9 cellular contexts compared by ENCODE assay signal in the genomic region with DNA sequence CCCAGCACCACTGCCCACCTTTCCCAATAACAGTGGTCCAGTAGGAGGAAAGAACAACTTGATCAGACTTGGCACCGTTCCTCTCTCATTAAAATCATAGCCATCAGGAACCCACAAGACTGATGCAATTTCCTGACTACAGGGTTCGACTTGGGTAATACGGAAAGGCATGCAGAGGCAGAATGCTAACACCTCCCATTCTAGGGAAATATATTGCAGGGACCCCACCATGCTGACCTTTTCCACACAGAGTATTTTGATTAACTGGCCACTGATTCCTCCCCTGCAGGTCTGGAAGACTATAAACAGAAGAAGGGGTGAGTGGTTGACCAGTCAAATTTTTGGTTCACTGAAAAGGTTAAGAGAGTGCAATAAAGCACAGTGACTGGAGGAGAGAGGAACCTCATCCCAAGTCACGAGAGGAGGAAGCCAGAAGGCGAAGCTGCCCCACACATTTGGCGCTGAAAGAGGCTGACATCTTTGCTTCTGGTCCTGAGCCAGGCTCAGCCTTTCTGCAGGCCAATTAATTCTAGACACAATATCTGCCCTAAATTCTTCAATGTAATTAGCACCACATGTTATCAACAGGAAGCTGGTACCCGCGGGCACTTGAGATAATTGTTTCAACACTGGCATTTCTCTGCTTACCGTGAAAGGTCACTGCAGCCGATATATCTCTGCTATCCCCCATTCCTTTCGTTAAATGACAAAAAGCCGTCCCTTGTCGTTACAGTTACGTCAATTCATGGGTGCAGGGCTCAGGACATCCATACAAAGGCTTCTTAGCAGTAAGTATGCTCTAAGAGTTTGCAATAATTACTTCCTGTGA.
DNase-seq lines count a peak whose midpoint lies in the region; ATAC-seq and TF ChIP-seq lines count a peak whose summit lies in the region.
"Had no signal": no experiment of that assay in that cellular context is flagged by ENCODE, and none has a peak within 500 bp of the region (broad histone marks: within the 10 kb centered on the region; RNA-seq: fewer than 3 reads in every experiment).

No MANE protein-coding gene starts in this region.

- TF ChIP-seq CTCF in lower leg skin (IDR thresholded peaks at IDR 0.05) = no peak

- no peak overlapping the region for H3K4me3 ChIP-seq in lower leg skin (ENCODE audit: low read depth, poor library complexity, severe bottlenecking)

- no peak for DNase-seq in stimulated activated naive CD8-positive, alpha-beta T cell treated with anti-CD3 and anti-CD28 coated beads, Interleukin-15, amount 100 ng/mL, for 72 hours
- no peak for DNase-seq in stimulated activated naive CD8-positive, alpha-beta T cell treated with anti-CD3 and anti-CD28 coated beads, Interleukin-15, Interleukin-2, amounts not matched to agents 100 U/mL and 50 U/mL, for 24 hours
- DNase-seq in globus pallidus (ENCODE audit: low spot score) (peak; percentile 45), lower leg skin (ENCODE audit: low spot score in 2 of 2) (no peak)
- DNase-seq: activated naive CD4-positive, alpha-beta T cell treated with Interleukin-2 at 50 U/mL for 16 hours had no signal

- WGBS in lower leg skin, 2 donors = 43 to 48% methylated on average over 14 of the region's 14 CpGs

- intact Hi-C loops in lower leg skin (cut with DNase I; ENCODE audit: low total_unique reads) = no loop called here

- peak overlapping the region in 1 of 2 donors; percentile 60 for H3K27ac Mint-ChIP-seq in stimulated activated naive CD8-positive, alpha-beta T cell treated with anti-CD3 and anti-CD28 coated beads, Interleukin-15, amount 100 ng/mL, for 72 hours

- peak overlapping the region in 1 of 2 donors; percentile 24 for H3K4me3 Mint-ChIP-seq in stimulated activated naive CD8-positive, alpha-beta T cell treated with anti-CD3 and anti-CD28 coated beads, Interleukin-15, amount 100 ng/mL, for 72 hours

- peak; percentile 20 for ATAC-seq in stimulated activated naive CD8-positive, alpha-beta T cell treated with anti-CD3 and anti-CD28 coated beads, Interleukin-15, amount 100 ng/mL, for 72 hours
- ATAC-seq in stimulated activated naive CD8-positive, alpha-beta T cell treated with anti-CD3 and anti-CD28 coated beads, Interleukin-15, Interleukin-2, amounts not matched to agents 100 U/mL and 50 U/mL, for 24 hours = no peak
- ATAC-seq in SK-N-SH treated with all-trans-retinoic acid at 6 μM for 48 hours = peak; percentile 42
- no peak for ATAC-seq in HG02852 (IDR thresholded peaks at IDR 0.05; ENCODE audit: unreplicated experiment)
- no peak for ATAC-seq in HG03025 (IDR thresholded peaks at IDR 0.05; ENCODE audit: low FRiP score, unreplicated experiment)
- no peak for ATAC-seq in HG02610 (IDR thresholded peaks at IDR 0.05; ENCODE audit: unreplicated experiment)

- no peaks in the 10 kb centered on the region for H3K9me3 Mint-ChIP-seq in stimulated activated naive CD8-positive, alpha-beta T cell treated with anti-CD3 and anti-CD28 coated beads, Interleukin-15, amount 100 ng/mL, for 72 hours

- TF ChIP-seq POLR2A in lower leg skin (IDR thresholded peaks at IDR 0.05) = no peak

- peaks cover 11% of the 10 kb centered on the region for H3K4me1 Mint-ChIP-seq in stimulated activated naive CD8-positive, alpha-beta T cell treated with anti-CD3 and anti-CD28 coated beads, Interleukin-15, amount 100 ng/mL, for 72 hours

- H3K27me3 Mint-ChIP-seq in stimulated activated naive CD8-positive, alpha-beta T cell treated with anti-CD3 and anti-CD28 coated beads, Interleukin-15, amount 100 ng/mL, for 72 hours = peaks cover 24% of the 10 kb centered on the region

TF ChIP-seq in SK-N-SH treated with all-trans-retinoic acid at 6 μM for 48 hours, 23 proteins besides CTCF, POLR2A, EP300 and RAD21:
- TF ChIP-seq, protein P1, sequence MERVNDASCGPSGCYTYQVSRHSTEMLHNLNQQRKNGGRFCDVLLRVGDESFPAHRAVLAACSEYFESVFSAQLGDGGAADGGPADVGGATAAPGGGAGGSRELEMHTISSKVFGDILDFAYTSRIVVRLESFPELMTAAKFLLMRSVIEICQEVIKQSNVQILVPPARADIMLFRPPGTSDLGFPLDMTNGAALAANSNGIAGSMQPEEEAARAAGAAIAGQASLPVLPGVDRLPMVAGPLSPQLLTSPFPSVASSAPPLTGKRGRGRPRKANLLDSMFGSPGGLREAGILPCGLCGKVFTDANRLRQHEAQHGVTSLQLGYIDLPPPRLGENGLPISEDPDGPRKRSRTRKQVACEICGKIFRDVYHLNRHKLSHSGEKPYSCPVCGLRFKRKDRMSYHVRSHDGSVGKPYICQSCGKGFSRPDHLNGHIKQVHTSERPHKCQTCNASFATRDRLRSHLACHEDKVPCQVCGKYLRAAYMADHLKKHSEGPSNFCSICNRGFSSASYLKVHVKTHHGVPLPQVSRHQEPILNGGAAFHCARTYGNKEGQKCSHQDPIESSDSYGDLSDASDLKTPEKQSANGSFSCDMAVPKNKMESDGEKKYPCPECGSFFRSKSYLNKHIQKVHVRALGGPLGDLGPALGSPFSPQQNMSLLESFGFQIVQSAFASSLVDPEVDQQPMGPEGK (CRISPR knock-in tag; IDR thresholded peaks at IDR 0.05; ENCODE audit: borderline replicate concordance) = no peak
- peak; percentile 75 for TF ChIP-seq TCF4 (CRISPR knock-in tag; IDR thresholded peaks at IDR 0.05; ENCODE audit: borderline replicate concordance)
- no peak for TF ChIP-seq ARNTL (CRISPR knock-in tag; IDR thresholded peaks at IDR 0.05; ENCODE audit: borderline replicate concordance, low read depth)
- TF ChIP-seq RARB (CRISPR knock-in tag; IDR thresholded peaks at IDR 0.05) = no peak
- no peak for TF ChIP-seq ZFP3 (CRISPR knock-in tag; IDR thresholded peaks at IDR 0.05)
- TF ChIP-seq, protein P2, sequence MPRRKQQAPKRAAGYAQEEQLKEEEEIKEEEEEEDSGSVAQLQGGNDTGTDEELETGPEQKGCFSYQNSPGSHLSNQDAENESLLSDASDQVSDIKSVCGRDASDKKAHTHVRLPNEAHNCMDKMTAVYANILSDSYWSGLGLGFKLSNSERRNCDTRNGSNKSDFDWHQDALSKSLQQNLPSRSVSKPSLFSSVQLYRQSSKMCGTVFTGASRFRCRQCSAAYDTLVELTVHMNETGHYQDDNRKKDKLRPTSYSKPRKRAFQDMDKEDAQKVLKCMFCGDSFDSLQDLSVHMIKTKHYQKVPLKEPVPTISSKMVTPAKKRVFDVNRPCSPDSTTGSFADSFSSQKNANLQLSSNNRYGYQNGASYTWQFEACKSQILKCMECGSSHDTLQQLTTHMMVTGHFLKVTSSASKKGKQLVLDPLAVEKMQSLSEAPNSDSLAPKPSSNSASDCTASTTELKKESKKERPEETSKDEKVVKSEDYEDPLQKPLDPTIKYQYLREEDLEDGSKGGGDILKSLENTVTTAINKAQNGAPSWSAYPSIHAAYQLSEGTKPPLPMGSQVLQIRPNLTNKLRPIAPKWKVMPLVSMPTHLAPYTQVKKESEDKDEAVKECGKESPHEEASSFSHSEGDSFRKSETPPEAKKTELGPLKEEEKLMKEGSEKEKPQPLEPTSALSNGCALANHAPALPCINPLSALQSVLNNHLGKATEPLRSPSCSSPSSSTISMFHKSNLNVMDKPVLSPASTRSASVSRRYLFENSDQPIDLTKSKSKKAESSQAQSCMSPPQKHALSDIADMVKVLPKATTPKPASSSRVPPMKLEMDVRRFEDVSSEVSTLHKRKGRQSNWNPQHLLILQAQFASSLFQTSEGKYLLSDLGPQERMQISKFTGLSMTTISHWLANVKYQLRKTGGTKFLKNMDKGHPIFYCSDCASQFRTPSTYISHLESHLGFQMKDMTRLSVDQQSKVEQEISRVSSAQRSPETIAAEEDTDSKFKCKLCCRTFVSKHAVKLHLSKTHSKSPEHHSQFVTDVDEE (CRISPR knock-in tag; IDR thresholded peaks at IDR 0.05) = peak; percentile 29; the same call in 1 of the 2 replicates

Comparison
In these comparisons a context has a peak if more than half of its experiments do, and no peak if none do; other contexts are left out.
1. ATAC-seq: peak in stimulated activated naive CD8-positive, alpha-beta T cell treated with anti-CD3 and anti-CD28 coated beads, Interleukin-15, amount 100 ng/mL, for 72 hours (single experiment) and SK-N-SH treated with all-trans-retinoic acid at 6 μM for 48 hours (single experiment); none in stimulated activated naive CD8-positive, alpha-beta T cell treated with anti-CD3 and anti-CD28 coated beads, Interleukin-15, Interleukin-2, amounts not matched to agents 100 U/mL and 50 U/mL, for 24 hours (single experiment), HG02852 (single experiment), HG03025 (single experiment) and HG02610 (single experiment).